Comparison of ENCODE assay signal across 20 cellular contexts in genomic region chr3:72003936-72004335, GRCh38.
A peak's percentile ranks its signal among the peaks of the same experiment; 100 is the strongest.
DNase-seq lines count a peak whose midpoint lies in the region; ATAC-seq, FAIRE-seq and TF ChIP-seq lines count a peak whose summit lies in the region.
"Had no signal": no experiment of that assay in that cellular context is flagged by ENCODE, and none has a peak within 500 bp of the region (broad histone marks: within the 10 kb centered on the region; RNA-seq: fewer than 3 reads in every experiment).

No MANE protein-coding gene starts in this region.

- H3K14ac ChIP-seq in H1 (ENCODE audit: insufficient read length) = no peak overlapping the region

- H3K36me3 Mint-ChIP-seq in GM23338 (ENCODE audit: low read depth) = peaks cover 35% of the 10 kb centered on the region
- H3K36me3 Mint-ChIP-seq: CD8-positive, alpha-beta T cell had no signal

- H3K79me2 ChIP-seq in GM23338 (replicated peaks; ENCODE audit: insufficient read depth) (no peaks in the 10 kb centered on the region), H1 (ENCODE audit: control insufficient read depth in 1 of 2, insufficient read depth in 2 of 2, low read length in 2 of 2) (no peaks in the 10 kb centered on the region)

- POLR2A ChIA-PET in H1 (lab: Charles Lee; ENCODE audit: partially characterized antibody) = interaction anchor here (0.6 to 3.4 kb wide), 4 partner anchors 9 to 25 kb away, joined by 3 to 15 read pairs (median 4); no protein-coding TSS in a partner anchor

- H3K9me2 ChIP-seq in GM23338 (ENCODE audit: insufficient read depth) = peaks cover 16% of the 10 kb centered on the region

- H3K9me3 ChIP-seq in HUES6 (ENCODE audit: control insufficient read depth, insufficient read depth, low read depth, low read length) = peaks cover 23% of the 10 kb centered on the region
- peaks cover 9 to 22% of the 10 kb centered on the region in 2 experiments for H3K9me3 ChIP-seq in H1 (ENCODE audit: insufficient read depth in 2 of 2, low read depth in 1 of 2, low read length in 1 of 2)
- H3K9me3 ChIP-seq: HAP-1 had no signal

- 0 out of 2 replicates have a peak overlapping the region, but pooled peaks have one; percentile 39 for H2BK5ac ChIP-seq in H1 (ENCODE audit: low read depth, low read length)

- no peak overlapping the region for H3K4me3 Mint-ChIP-seq in GM23338
- H3K4me3 Mint-ChIP-seq: B cell; CD8-positive, alpha-beta T cell had no signal

- no peak for TF ChIP-seq RAD21 in H1 (IDR thresholded peaks at IDR 0.05 in 1 of 2, conservative IDR thresholded peaks at IDR 0.05 in 1 of 2; ENCODE audit: low read depth in 2 of 2, low read length in 2 of 2)

- no peak overlapping the region for H3K23ac ChIP-seq in H1 (ENCODE audit: insufficient read length)

- no peak overlapping the region for H4K91ac ChIP-seq in H1 (replicated peaks; ENCODE audit: insufficient read length, low read length)

- ATAC-seq in GM23338 = peak; percentile 53
- ATAC-seq: CD8-positive, alpha-beta T cell had no signal

- H4K8ac ChIP-seq in H1 (ENCODE audit: extremely low read depth, insufficient read depth, low read length) = no peak overlapping the region

- peaks cover 37% of the 10 kb centered on the region for H3K4me1 Mint-ChIP-seq in GM23338
- H3K4me1 Mint-ChIP-seq: B cell had no signal

- peaks cover 28% of the 10 kb centered on the region for H3K9me3 Mint-ChIP-seq in GM23338
- H3K9me3 Mint-ChIP-seq: CD8-positive, alpha-beta T cell had no signal

- no peak overlapping the region for H3K4ac ChIP-seq in H1 (replicated peaks; ENCODE audit: insufficient read length, low read depth, low read length)

- no peak for TF ChIP-seq EP300 in H1 (IDR thresholded peaks at IDR 0.05; ENCODE audit: borderline replicate concordance in 1 of 2, low read depth in 2 of 2, low read length in 2 of 2)

- H2AFZ ChIP-seq in GM23338 = no peak overlapping the region
- no peak overlapping the region for H2AFZ ChIP-seq in H1 (ENCODE audit: low read length)
- H2AFZ ChIP-seq: GM23248 had no signal

- H4K5ac ChIP-seq in H1 (ENCODE audit: insufficient read length, low read depth, low read length) = no peak overlapping the region

- H2BK15ac ChIP-seq in H1 (ENCODE audit: low read length) = no peak overlapping the region

- no peaks in the 10 kb centered on the region for H3K23me2 ChIP-seq in H1 (ENCODE audit: low read depth, low read length)

- TF ChIP-seq POLR2A in H1 (IDR thresholded peaks at IDR 0.05; ENCODE audit: control extremely low read depth in 1 of 2, low read depth in 2 of 2, low read length in 2 of 2) = no peak

- H3K27ac Mint-ChIP-seq in GM23338 = peak overlapping the region; percentile 12; the same call in 1 of the 2 replicates
- H3K27ac Mint-ChIP-seq: B cell; CD8-positive, alpha-beta T cell had no signal

- H3K36me3 ChIP-seq in GM23338 (ENCODE audit: insufficient read depth) (peaks cover 14% of the 10 kb centered on the region; the same call in 1 of the 2 replicates), HUES6 (ENCODE audit: control insufficient read depth, insufficient read depth, low read length) (peaks cover 3% of the 10 kb centered on the region; the same call in 1 of the 2 replicates), H1 (ENCODE audit: control insufficient read depth in 2 of 4, insufficient read depth in 4 of 4, low read length in 3 of 4) (peaks cover 0 to 2% (median 0%) of the 10 kb centered on the region in 4 experiments; a peak in 1 of 8 replicates), brain microvascular endothelial cell (replicated peaks) (no peaks in the 10 kb centered on the region)
- H3K36me3 ChIP-seq: BLaER1 treated with 17β-estradiol and CSF1 and Interleukin-3, amounts not matched to agents 10 nM and 100 nM; HAP-1 had no signal

- H3K9ac ChIP-seq in HUES6 (ENCODE audit: low read length) = peak overlapping the region; percentile 9
- H3K9ac ChIP-seq in H1 (replicated peaks in 1 of 4; ENCODE audit: extremely low read depth in 1 of 4, low read depth in 3 of 4, low read length in 3 of 4) = no peak overlapping the region
- H3K9ac ChIP-seq: BLaER1 treated with 17β-estradiol and CSF1 and Interleukin-3, amounts not matched to agents 10 nM and 100 nM; GM23248 had no signal

- DNase-seq in GM23338 (ENCODE audit: low spot score) (peak; percentile 41), H1 (ENCODE audit: low read depth in 1 of 2, low spot score in 2 of 2) (no peak), NCI-H345 (lab: John Stamatoyannopoulos, UW) (no peak), frontal cortex (ENCODE audit: low spot score in 2 of 2) (no peak), brain microvascular endothelial cell (no peak)
- DNase-seq: CD8-positive, alpha-beta T cell; COR-L47; DMS 273 treated with DMSO at 0.1 percent for 48 hours; DMS53; DND-41; EL; GM23248; KG1 had no signal

- no peak overlapping the region for H3K18ac ChIP-seq in H1 (ENCODE audit: extremely low read depth, low read length)

- H4K20me1 ChIP-seq in GM23338 (replicated peaks; ENCODE audit: insufficient read depth) = no peaks in the 10 kb centered on the region
- H4K20me1 ChIP-seq in H1 (replicated peaks in 1 of 2; ENCODE audit: control insufficient read depth in 1 of 2, insufficient read depth in 2 of 2, low read length in 2 of 2) = no peaks in the 10 kb centered on the region
- H4K20me1 ChIP-seq: BLaER1 treated with 17β-estradiol and CSF1 and Interleukin-3, amounts not matched to agents 10 nM and 100 nM had no signal

- no peak for FAIRE-seq in H1 (lab: Jason Lieb, UNC)
- FAIRE-seq in frontal cortex (lab: Jason Lieb, UNC) = no peak
- FAIRE-seq: G401.6, GM12891, HTR-8/SVneo had no signal

- H3K27ac ChIP-seq in GM23338 (ENCODE audit: low read depth) (peak overlapping the region; percentile 60), HUES6 (ENCODE audit: low read depth, low read length) (0 out of 2 replicates have a peak overlapping the region, but pooled peaks have one; percentile 6), H1 (ENCODE audit: low read depth, low read length) (no peak overlapping the region), brain microvascular endothelial cell (no peak overlapping the region)
- H3K27ac ChIP-seq: BLaER1 treated with 17β-estradiol and CSF1 and Interleukin-3, amounts not matched to agents 10 nM and 100 nM had no signal

- H3K4me2 ChIP-seq in GM23338 (peak overlapping the region; percentile 6; the same call in 1 of the 2 replicates), H1 (ENCODE audit: insufficient read depth in 1 of 2, low read depth in 2 of 2, low read length in 2 of 2) (no peak overlapping the region)

- 39% methylated on average over 2 of the region's 2 CpGs; no CpG with 5 or more reads in 1 of the 2 experiments for WGBS in H1 (ENCODE audit: extremely low coverage in 1 of 2, insufficient coverage in 1 of 2, insufficient read length in 1 of 2, insufficient replicate concordance in 2 of 2, low coverage in 1 of 2, low lambda C conversion rate in 2 of 2, missing lambda C conversion rate in 1 of 2), 2 experiments

- no peak overlapping the region for H3K4me3 ChIP-seq in GM23338
- H3K4me3 ChIP-seq in HUES6 (ENCODE audit: low read depth, low read length) = no peak overlapping the region
- no peak overlapping the region; a peak in 1 of 8 replicates for H3K4me3 ChIP-seq in H1 (ENCODE audit: extremely low read depth in 1 of 4, insufficient read depth in 2 of 4, low read depth in 3 of 4, low read length in 4 of 4)
- no peak overlapping the region for H3K4me3 ChIP-seq in brain microvascular endothelial cell (ENCODE audit: low read depth, low read length)
- H3K4me3 ChIP-seq: BLaER1 treated with 17β-estradiol and CSF1 and Interleukin-3, amounts not matched to agents 10 nM and 100 nM; GM23248; HAP-1 had no signal

- H2BK20ac ChIP-seq in H1 (ENCODE audit: low read length) = no peak overlapping the region

- H3F3A ChIP-seq in GM23338 (replicated peaks; ENCODE audit: low read depth) = no peaks in the 10 kb centered on the region

- no peak for TF ChIP-seq CTCF in GM23338 (conservative IDR thresholded peaks at IDR 0.05; ENCODE audit: low read depth in 2 of 2)
- TF ChIP-seq CTCF in H1 (IDR thresholded peaks at IDR 0.05; ENCODE audit: control extremely low read depth in 1 of 3, insufficient read depth in 1 of 3, low read depth in 1 of 3, low read length in 3 of 3) = no peak
- TF ChIP-seq CTCF in brain microvascular endothelial cell (IDR thresholded peaks at IDR 0.05; ENCODE audit: low read depth, low read length, missing control alignments) = no peak

- no peak overlapping the region for H3K56ac ChIP-seq in H1 (replicated peaks; ENCODE audit: insufficient read length, low read depth, low read length)

- no peak overlapping the region for H2AK5ac ChIP-seq in H1 (ENCODE audit: low read depth, low read length)

- H3K4me1 ChIP-seq in GM23338 (ENCODE audit: insufficient read depth) (peaks cover 37% of the 10 kb centered on the region), HUES6 (ENCODE audit: control insufficient read depth, insufficient read depth, low read length) (peaks cover 34% of the 10 kb centered on the region), H1 (replicated peaks in 1 of 4; ENCODE audit: control insufficient read depth in 3 of 4, insufficient read depth in 4 of 4, low read length in 3 of 4) (peaks cover 4 to 17% (median 9%) of the 10 kb centered on the region in 4 experiments; a peak in 6 of 7 replicates)
- H3K4me1 ChIP-seq: HAP-1 had no signal

- no peak overlapping the region for H2BK12ac ChIP-seq in H1 (ENCODE audit: low read depth, low read length)

- in situ Hi-C loops in brain microvascular endothelial cell (cut with HindIII; ENCODE audit: low pct_ligation_motif_present, low sequenced_read_pairs) = no loop called here

- H2BK120ac ChIP-seq in H1 (replicated peaks; ENCODE audit: low read depth, low read length) = no peak overlapping the region

- H3K79me1 ChIP-seq in H1 (ENCODE audit: low read depth, low read length) = no peaks in the 10 kb centered on the region

- CTCF ChIA-PET in H1 (lab: Charles Lee; ENCODE audit: partially characterized antibody) = interaction anchor here (1.0 to 1.8 kb wide), 2 partner anchors 16 to 17 kb away, joined by 3 to 6 read pairs; no protein-coding TSS in a partner anchor

- H3K27me3 ChIP-seq in GM23338 (ENCODE audit: insufficient read depth) = no peaks in the 10 kb centered on the region
- H3K27me3 ChIP-seq in HUES6 (ENCODE audit: control insufficient read depth, insufficient read depth, low read length) = no peaks in the 10 kb centered on the region
- H3K27me3 ChIP-seq in H1 (replicated peaks in 1 of 4; ENCODE audit: control insufficient read depth in 3 of 4, extremely low read depth in 1 of 4, insufficient read depth in 3 of 4, low read length in 3 of 4) = no peaks in the 10 kb centered on the region
- H3K27me3 ChIP-seq in brain microvascular endothelial cell (replicated peaks) = no peaks in the 10 kb centered on the region
- H3K27me3 ChIP-seq: BLaER1 treated with 17β-estradiol and CSF1 and Interleukin-3, amounts not matched to agents 10 nM and 100 nM had no signal

- peaks cover 12% of the 10 kb centered on the region for H3K27me3 Mint-ChIP-seq in GM23338 (ENCODE audit: insufficient read depth, low read depth, poor library complexity)

TF ChIP-seq in H1, 55 proteins besides CTCF, POLR2A, EP300 and RAD21:
- no peak for TF ChIP-seq BCL11A (IDR thresholded peaks at IDR 0.05; ENCODE audit: low read depth in 2 of 2, low read length in 2 of 2)
- TF ChIP-seq CTBP2 (IDR thresholded peaks at IDR 0.05; ENCODE audit: borderline replicate concordance, insufficient read depth, insufficient read length, low read length) = no peak
- no peak for TF ChIP-seq POLR2AphosphoS5 (IDR thresholded peaks at IDR 0.05; ENCODE audit: low read depth, low read length)
- TF ChIP-seq CEBPB (IDR thresholded peaks at IDR 0.05; ENCODE audit: low read depth, low read length) = peak; percentile 19; the same call in 1 of the 2 replicates

Comparison
In these comparisons a context has a peak if more than half of its experiments do, and no peak if none do; other contexts are left out.
1. H3K27ac ChIP-seq: peak in GM23338 (single experiment) and HUES6 (single experiment); none in H1 (single experiment) and brain microvascular endothelial cell (single experiment).